10 cellular contexts compared by ENCODE assay signal in the genomic region with DNA sequence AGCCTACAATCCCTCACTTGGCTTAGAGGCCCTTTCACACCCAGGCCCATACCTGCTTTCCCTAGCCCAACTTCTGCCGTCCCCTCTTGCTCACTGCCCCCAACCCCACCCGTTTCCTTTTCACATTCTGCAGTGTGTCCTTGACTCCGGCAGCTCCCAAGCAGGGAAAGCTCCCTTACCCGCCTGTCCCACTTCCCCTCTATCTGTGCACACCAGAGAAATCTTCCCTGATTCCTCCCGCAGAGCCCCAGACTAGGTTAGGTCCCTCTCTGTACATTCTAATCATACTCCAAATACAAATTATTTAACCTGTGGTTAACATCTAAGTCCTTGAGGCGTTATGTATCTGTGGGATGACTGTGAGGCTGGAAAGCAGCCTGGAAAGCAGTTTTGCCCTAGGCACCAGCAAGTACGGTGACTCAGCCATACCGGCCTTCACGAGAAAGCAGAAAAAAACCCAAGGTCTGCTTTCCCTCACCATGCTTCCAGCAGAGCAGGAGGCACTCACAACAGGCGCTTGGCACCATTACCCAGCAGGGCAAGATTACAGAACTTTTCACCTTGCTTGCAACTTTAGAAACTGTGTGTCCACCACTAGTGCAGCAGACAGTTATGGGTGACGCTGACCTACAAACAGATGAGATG. TPM values are rescaled to one million over a fixed set of nuclear protein-coding genes. Genes with fewer than 3 reads are reported as not detected.
DNase-seq lines count a peak whose midpoint lies in the region; ATAC-seq, FAIRE-seq and TF ChIP-seq lines count a peak whose summit lies in the region.
"Had no signal": no experiment of that assay in that cellular context is flagged by ENCODE, and none has a peak within 500 bp of the region (broad histone marks: within the 10 kb centered on the region; RNA-seq: fewer than 3 reads in every experiment).

No MANE protein-coding gene starts in this region.

- H3K4me3 ChIP-seq in GM12878 (no peak overlapping the region), keratinocyte (ENCODE audit: control insufficient read depth in 2 of 3, extremely low read depth in 1 of 3, insufficient read depth in 2 of 3, low read depth in 1 of 3, low read length in 3 of 3) (peak overlapping the region in 2 of 3 experiments; percentile 40 to 42), uterus (no peak overlapping the region)

- dilution Hi-C loops in keratinocyte (cut with MboI; ENCODE audit: extremely low pct_ligation_motif_present, low sequenced_read_pairs) = no loop called here

- no peak overlapping the region for H3K4me3 Mint-ChIP-seq in natural killer cell
- H3K4me3 Mint-ChIP-seq in natural killer cell treated with Interleukin-12 subunit alpha and Interleukin-12 subunit beta and Interleukin-15 and Interleukin-18, amount 100 ng/mL, for 72 hours = no peak overlapping the region

- RAD21 ChIA-PET in GM12878 (lab: Charles Lee; ENCODE audit: unreplicated experiment) = interaction anchor here (0.6 kb wide), 1 partner anchor 95 kb away, joined by 4 read pairs; no protein-coding TSS in a partner anchor

- no peaks in the 10 kb centered on the region for H3K27me3 Mint-ChIP-seq in natural killer cell (ENCODE audit: low read depth in 2 of 2)
- H3K27me3 Mint-ChIP-seq in natural killer cell treated with Interleukin-12 subunit alpha and Interleukin-12 subunit beta and Interleukin-15 and Interleukin-18, amount 100 ng/mL, for 72 hours = no peaks in the 10 kb centered on the region
- H3K27me3 Mint-ChIP-seq: naive thymus-derived CD8-positive, alpha-beta T cell had no signal

- H3K4me1 Mint-ChIP-seq in natural killer cell = peaks cover 62 to 68% of the 10 kb centered on the region in 2 donors
- peaks cover 48 to 50% of the 10 kb centered on the region in 2 donors for H3K4me1 Mint-ChIP-seq in natural killer cell treated with Interleukin-12 subunit alpha and Interleukin-12 subunit beta and Interleukin-15 and Interleukin-18, amount 100 ng/mL, for 72 hours (ENCODE audit: low read depth in 2 of 2)

- FAIRE-seq in GM12878 (lab: Jason Lieb, UNC) (no peak), keratinocyte (lab: Jason Lieb, UNC) (peak; percentile 95)

- no peak overlapping the region for H2AFZ ChIP-seq in GM12878 (ENCODE audit: control insufficient read depth, low read depth, low read length)
- peak overlapping the region; percentile 25 for H2AFZ ChIP-seq in keratinocyte (ENCODE audit: control insufficient read depth, low read length)

- DNase-seq in natural killer cell (no peak), GM12878 (ENCODE audit: low read depth, low spot score) (no peak), keratinocyte (ENCODE audit: low read depth, low spot score) (peak; percentile 93), uterus (peak; percentile 30 to 59), D341Med (ENCODE audit: low spot score) (no peak), MV-4-11 (lab: John Stamatoyannopoulos, UW) (no peak)
- no peak for DNase-seq in natural killer cell treated with Interleukin-12 subunit alpha and Interleukin-12 subunit beta and Interleukin-15 and Interleukin-18, amount 100 ng/mL, for 72 hours (ENCODE audit: low spot score)
- DNase-seq: naive thymus-derived CD8-positive, alpha-beta T cell had no signal

- ATAC-seq in natural killer cell (peak in 2 of 3 donors; percentile 8 to 32), GM12878 (peak; percentile 8; the same call in 1 of the 3 replicates), GM18867 (IDR thresholded peaks at IDR 0.05; ENCODE audit: unreplicated experiment) (no peak)
- no peak for ATAC-seq in natural killer cell treated with Interleukin-12 subunit alpha and Interleukin-12 subunit beta and Interleukin-15 and Interleukin-18, amount 100 ng/mL, for 72 hours
- ATAC-seq: naive thymus-derived CD8-positive, alpha-beta T cell had no signal

- H3K79me2 ChIP-seq in GM12878 (ENCODE audit: control insufficient read depth, insufficient read depth, low read length) (peaks cover 70% of the 10 kb centered on the region), keratinocyte (ENCODE audit: control insufficient read depth, insufficient read depth, low read length) (peaks cover 56% of the 10 kb centered on the region)

- SMC1A ChIA-PET in GM12878 (lab: Charles Lee; ENCODE audit: uncharacterized antibody, unreplicated experiment) = interaction anchor here (1.5 to 5.2 kb wide), 3 partner anchors 8 to 17 kb away, joined by 3 to 23 read pairs (median 7); no protein-coding TSS in a partner anchor

- H3K4me2 ChIP-seq in GM12878 (ENCODE audit: control insufficient read depth, insufficient read depth) (no peak overlapping the region), keratinocyte (ENCODE audit: control insufficient read depth, extremely low read depth, insufficient read depth, low read depth, low read length) (peak overlapping the region; percentile 89)

- H3K9me1 ChIP-seq in keratinocyte (ENCODE audit: control insufficient read depth, extremely low read depth, insufficient read depth, low read length) = peaks cover 6% of the 10 kb centered on the region

- no peaks in the 10 kb centered on the region for H3K36me3 Mint-ChIP-seq in natural killer cell
- no peaks in the 10 kb centered on the region for H3K36me3 Mint-ChIP-seq in natural killer cell treated with Interleukin-12 subunit alpha and Interleukin-12 subunit beta and Interleukin-15 and Interleukin-18, amount 100 ng/mL, for 72 hours

- H3K27me3 ChIP-seq in GM12878 (replicated peaks in 1 of 2; ENCODE audit: control insufficient read depth in 2 of 2, insufficient read depth in 2 of 2, low read length in 1 of 2) = no peaks in the 10 kb centered on the region
- no peaks in the 10 kb centered on the region for H3K27me3 ChIP-seq in keratinocyte (ENCODE audit: control insufficient read depth, extremely low read depth, insufficient read depth, low read length)
- no peaks in the 10 kb centered on the region for H3K27me3 ChIP-seq in uterus

- H4K20me1 ChIP-seq in GM12878 (ENCODE audit: control insufficient read depth, insufficient read depth) (no peaks in the 10 kb centered on the region), keratinocyte (ENCODE audit: control insufficient read depth, extremely low read depth, insufficient read depth, low read length) (no peaks in the 10 kb centered on the region)

- H3K9ac ChIP-seq in GM12878 (ENCODE audit: control insufficient read depth, insufficient read depth, low read length) (no peak overlapping the region), keratinocyte (ENCODE audit: control insufficient read depth, extremely low read depth, insufficient read depth, low read length) (peak overlapping the region; percentile 69)

- TF ChIP-seq EP300 in GM12878 (IDR thresholded peaks at IDR 0.05; ENCODE audit: borderline replicate concordance in 1 of 2, control insufficient read depth in 1 of 2, low read depth in 2 of 2, low read length in 2 of 2) = no peak

- H3K27ac ChIP-seq in GM12878 (ENCODE audit: control insufficient read depth, insufficient read depth) = no peak overlapping the region
- peak overlapping the region; percentile 93 for H3K27ac ChIP-seq in keratinocyte (ENCODE audit: control insufficient read depth, insufficient read depth, low read length)
- H3K27ac ChIP-seq in uterus = peak overlapping the region; percentile 55 to 67
- H3K27ac ChIP-seq: VCaP had no signal

- POLR2A ChIA-PET in GM12878 (lab: Charles Lee) = interaction anchor here (1.5 to 1.6 kb wide), 2 partner anchors 10 to 17 kb away, joined by 3 to 4 read pairs; no protein-coding TSS in a partner anchor

- BruUV-seq in GM12878 (replicated peaks; lab: Mats Ljungman, UMichigan) = no TSS peak

- H3K9me3 Mint-ChIP-seq in natural killer cell = no peaks in the 10 kb centered on the region
- H3K9me3 Mint-ChIP-seq in natural killer cell treated with Interleukin-12 subunit alpha and Interleukin-12 subunit beta and Interleukin-15 and Interleukin-18, amount 100 ng/mL, for 72 hours = no peaks in the 10 kb centered on the region
- H3K9me3 Mint-ChIP-seq: naive thymus-derived CD8-positive, alpha-beta T cell had no signal

- H3K4me1 ChIP-seq in GM12878 (ENCODE audit: control insufficient read depth, insufficient read depth, low read length) = peaks cover 2% of the 10 kb centered on the region; the same call in 1 of the 2 replicates
- H3K4me1 ChIP-seq in keratinocyte (ENCODE audit: control insufficient read depth, extremely low read depth, insufficient read depth, low read length) = peaks cover 47% of the 10 kb centered on the region
- peaks cover 0 to 8% of the 10 kb centered on the region in 2 donors for H3K4me1 ChIP-seq in uterus

- TF ChIP-seq CTCF in natural killer cell (IDR thresholded peaks at IDR 0.05) = no peak
- no peak for TF ChIP-seq CTCF in GM12878 (IDR thresholded peaks at IDR 0.05 in 2 of 3, conservative IDR thresholded peaks at IDR 0.05 in 1 of 3; ENCODE audit: control insufficient read depth in 2 of 3, extremely low read depth in 1 of 3, insufficient read depth in 1 of 3, low read depth in 3 of 3, low read length in 3 of 3)
- no peak for TF ChIP-seq CTCF in keratinocyte (optimal IDR thresholded peaks at IDR 0.05 in 1 of 3, IDR thresholded peaks at IDR 0.05 in 1 of 3, conservative IDR thresholded peaks at IDR 0.05 in 1 of 3; ENCODE audit: extremely low read depth in 1 of 3, insufficient read depth in 2 of 3, low read length in 3 of 3)
- no peak for TF ChIP-seq CTCF in uterus (IDR thresholded peaks at IDR 0.05)

- intact Hi-C loops in natural killer cell (cut with micrococcal nuclease) (no loop called here), GM12878 (cut with micrococcal nuclease; ENCODE audit: unreplicated experiment) (no loop called here), uterus (cut with DNase I; ENCODE audit: low total_unique reads) (no loop called here)

- TF ChIP-seq POLR2A in GM12878 (IDR thresholded peaks at IDR 0.05; ENCODE audit: low read depth, low read length) (no peak), uterus (IDR thresholded peaks at IDR 0.05) (no peak)

- 0 out of 4 replicates have a peak, but pooled peaks cover 0 to 1% of the 10 kb centered on the region in 2 experiments for H3K36me3 ChIP-seq in GM12878 (ENCODE audit: control insufficient read depth in 2 of 2, insufficient read depth in 2 of 2, low read length in 1 of 2)
- no peaks in the 10 kb centered on the region for H3K36me3 ChIP-seq in keratinocyte (ENCODE audit: control insufficient read depth in 2 of 2, extremely low read depth in 1 of 2, insufficient read depth in 2 of 2, low read length in 2 of 2)
- no peaks in the 10 kb centered on the region for H3K36me3 ChIP-seq in uterus

- TF ChIP-seq RAD21 in GM12878 (IDR thresholded peaks at IDR 0.05; ENCODE audit: insufficient read depth, low read depth, low read length) = no peak

- 98% methylated on average over 11 of the region's 11 CpGs for WGBS in GM12878 (ENCODE audit: insufficient coverage, insufficient replicate concordance, low lambda C conversion rate, missing lambda C conversion rate)

- peak overlapping the region; percentile 47 to 63 for H3K27ac Mint-ChIP-seq in natural killer cell
- peak overlapping the region in 1 of 2 donors; percentile 25 for H3K27ac Mint-ChIP-seq in natural killer cell treated with Interleukin-12 subunit alpha and Interleukin-12 subunit beta and Interleukin-15 and Interleukin-18, amount 100 ng/mL, for 72 hours

- in situ Hi-C loops in GM12878 (cut with MboI) = no loop called here

- CTCF ChIA-PET in GM12878 (lab: Yijun Ruan, JAX) = interaction anchor here (1.1 kb wide), 1 partner anchor 158 kb away, joined by 3 read pairs; no protein-coding TSS in a partner anchor

- H3K9me3 ChIP-seq in GM12878 (replicated peaks; ENCODE audit: control insufficient read depth, insufficient read depth, low read length) (no peaks in the 10 kb centered on the region), keratinocyte (ENCODE audit: control insufficient read depth, low read depth, low read length) (no peaks in the 10 kb centered on the region), uterus (no peaks in the 10 kb centered on the region)

RNA-seq across cellular contexts. Expression of a gene that starts 22.3 kb away (rescaled TPM):
- total RNA-seq in natural killer cell (10 to 100 TPM; 72.1 to 99.5 (median 73.7) TPM), GM12878 (2014; rRNA removed) (156 and 169 TPM in 2 replicates), GM12878 (2014; rRNA removed; fragmentation: Illumina TruSeq; extraction: Trizol) (187 and 191 TPM in 2 replicates), GM12878 (2021) (187 and 196 TPM in 2 replicates), uterus (10 to 100 TPM; 26.4 to 80.7 (median 48.4) TPM)
- total RNA-seq in natural killer cell treated with Interleukin-12 subunit alpha and Interleukin-12 subunit beta and Interleukin-15 and Interleukin-18, amount 100 ng/mL, for 72 hours = 100 to 1,000 TPM; 130 to 136 TPM
- 309 and 344 TPM in 2 replicates for total RNA-seq in GM12878 (2013; cell fraction: nucleolus; rRNA removed)
- polyA plus RNA-seq in GM12878 (2011; ENCODE audit: low read depth) = 55.1 TPM
- polyA plus RNA-seq in GM12878 (2011; rRNA removed) (215 and 245 TPM in 2 replicates), GM12878 (2014; fragmentation: Illumina TruSeq; extraction: Trizol) (241 and 312 TPM in 2 replicates), GM12878 (2014; fragmentation: Nextera tagmentation; extraction: Ambion mirVana) (100 to 1,000 TPM; 187 to 195 TPM), GM12878 (2014; rRNA removed) (162 and 163 TPM in 2 replicates), GM12878 (2016; fragmentation: Nextera tagmentation; extraction: Ambion mirVana) (100 to 1,000 TPM; 226 to 229 TPM), keratinocyte (39.7 to 66.7 TPM (median 53.3 TPM) in 3 replicates)
- polyA plus RNA-seq in GM12878 (2011; cell fraction: cytosol; rRNA removed) = 120 and 132 TPM in 2 replicates
- polyA plus RNA-seq in GM12878 (2011; cell fraction: nucleus; rRNA removed) = 189 and 251 TPM in 2 replicates
- polyA plus RNA-seq in GM12878 (2012) = 82.4 and 87.4 TPM in 2 replicates
- 305 and 322 TPM in 2 replicates for polyA minus RNA-seq in GM12878 (2011; rRNA and poly(A)+ RNA removed)
- 104 and 118 TPM in 2 replicates for polyA minus RNA-seq in GM12878 (2011; cell fraction: cytosol; rRNA and poly(A)+ RNA removed)
- 126 and 135 TPM in 2 replicates for polyA minus RNA-seq in GM12878 (2011; cell fraction: nucleus; rRNA and poly(A)+ RNA removed)
- 7.6 TPM for polyA plus RNA-seq in keratinocyte (2011; ENCODE audit: low read depth)
- 25.8 and 41.6 TPM in 2 replicates for polyA plus RNA-seq in keratinocyte (2011; cell fraction: cytosol; rRNA removed)
- 62.1 and 78.0 TPM in 2 replicates for polyA plus RNA-seq in keratinocyte (2011; cell fraction: nucleus; rRNA removed)
- 32.5 and 65.4 TPM in 2 replicates for polyA plus RNA-seq in keratinocyte (2012; ENCODE audit: low replicate concordance)
- polyA minus RNA-seq in keratinocyte = 58.5 to 102 TPM (median 68.6 TPM) in 3 replicates
- polyA minus RNA-seq in keratinocyte (2011; cell fraction: cytosol; rRNA and poly(A)+ RNA removed) = 45.3 TPM
- polyA minus RNA-seq in keratinocyte (2011; cell fraction: nucleus; rRNA and poly(A)+ RNA removed) = 48.2 and 67.6 TPM in 2 replicates

Comparison
In these comparisons a context has a peak if more than half of its experiments do, and no peak if none do; other contexts are left out.
1. ATAC-seq: peak in natural killer cell (2 of 3) and GM12878 (single experiment); none in natural killer cell treated with Interleukin-12 subunit alpha and Interleukin-12 subunit beta and Interleukin-15 and Interleukin-18, amount 100 ng/mL, for 72 hours (0 of 2) and GM18867 (single experiment).
2. DNase-seq: peak in keratinocyte (single experiment) and uterus (2 of 2); none in natural killer cell (single experiment), natural killer cell treated with Interleukin-12 subunit alpha and Interleukin-12 subunit beta and Interleukin-15 and Interleukin-18, amount 100 ng/mL, for 72 hours (single experiment), GM12878 (single experiment), D341Med (single experiment) and MV-4-11 (single experiment).
3. H3K4me3 ChIP-seq: peak in keratinocyte (2 of 3); none in GM12878 (single experiment) and uterus (0 of 2).